1 cellular context compared by ENCODE assay signal in the genomic region with DNA sequence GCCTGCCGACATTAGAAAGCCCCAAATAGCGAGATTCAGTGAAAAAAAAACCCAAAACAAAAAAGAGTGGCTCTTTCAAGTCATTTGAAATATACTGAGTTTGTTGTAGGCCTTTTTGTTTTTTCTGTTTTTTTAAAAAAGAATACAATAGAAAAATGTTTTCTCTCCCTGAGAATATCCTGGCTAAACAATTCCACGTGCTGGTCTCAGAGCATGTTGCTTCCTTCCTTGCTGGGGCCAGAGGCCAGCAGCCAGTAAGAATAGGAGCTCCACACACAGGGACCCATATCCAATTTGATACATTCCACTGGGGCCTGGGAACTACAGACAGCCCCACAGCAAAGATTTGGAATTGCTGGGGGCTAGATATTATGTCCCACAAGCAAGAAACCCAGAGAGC.
TF ChIP-seq lines count a peak whose summit lies in the region.

No MANE protein-coding gene starts in this region.

TF ChIP-seq in GM23338, 12 proteins besides CTCF, POLR2A, EP300 and RAD21 (continued from another document):
- TF ChIP-seq, protein P1, sequence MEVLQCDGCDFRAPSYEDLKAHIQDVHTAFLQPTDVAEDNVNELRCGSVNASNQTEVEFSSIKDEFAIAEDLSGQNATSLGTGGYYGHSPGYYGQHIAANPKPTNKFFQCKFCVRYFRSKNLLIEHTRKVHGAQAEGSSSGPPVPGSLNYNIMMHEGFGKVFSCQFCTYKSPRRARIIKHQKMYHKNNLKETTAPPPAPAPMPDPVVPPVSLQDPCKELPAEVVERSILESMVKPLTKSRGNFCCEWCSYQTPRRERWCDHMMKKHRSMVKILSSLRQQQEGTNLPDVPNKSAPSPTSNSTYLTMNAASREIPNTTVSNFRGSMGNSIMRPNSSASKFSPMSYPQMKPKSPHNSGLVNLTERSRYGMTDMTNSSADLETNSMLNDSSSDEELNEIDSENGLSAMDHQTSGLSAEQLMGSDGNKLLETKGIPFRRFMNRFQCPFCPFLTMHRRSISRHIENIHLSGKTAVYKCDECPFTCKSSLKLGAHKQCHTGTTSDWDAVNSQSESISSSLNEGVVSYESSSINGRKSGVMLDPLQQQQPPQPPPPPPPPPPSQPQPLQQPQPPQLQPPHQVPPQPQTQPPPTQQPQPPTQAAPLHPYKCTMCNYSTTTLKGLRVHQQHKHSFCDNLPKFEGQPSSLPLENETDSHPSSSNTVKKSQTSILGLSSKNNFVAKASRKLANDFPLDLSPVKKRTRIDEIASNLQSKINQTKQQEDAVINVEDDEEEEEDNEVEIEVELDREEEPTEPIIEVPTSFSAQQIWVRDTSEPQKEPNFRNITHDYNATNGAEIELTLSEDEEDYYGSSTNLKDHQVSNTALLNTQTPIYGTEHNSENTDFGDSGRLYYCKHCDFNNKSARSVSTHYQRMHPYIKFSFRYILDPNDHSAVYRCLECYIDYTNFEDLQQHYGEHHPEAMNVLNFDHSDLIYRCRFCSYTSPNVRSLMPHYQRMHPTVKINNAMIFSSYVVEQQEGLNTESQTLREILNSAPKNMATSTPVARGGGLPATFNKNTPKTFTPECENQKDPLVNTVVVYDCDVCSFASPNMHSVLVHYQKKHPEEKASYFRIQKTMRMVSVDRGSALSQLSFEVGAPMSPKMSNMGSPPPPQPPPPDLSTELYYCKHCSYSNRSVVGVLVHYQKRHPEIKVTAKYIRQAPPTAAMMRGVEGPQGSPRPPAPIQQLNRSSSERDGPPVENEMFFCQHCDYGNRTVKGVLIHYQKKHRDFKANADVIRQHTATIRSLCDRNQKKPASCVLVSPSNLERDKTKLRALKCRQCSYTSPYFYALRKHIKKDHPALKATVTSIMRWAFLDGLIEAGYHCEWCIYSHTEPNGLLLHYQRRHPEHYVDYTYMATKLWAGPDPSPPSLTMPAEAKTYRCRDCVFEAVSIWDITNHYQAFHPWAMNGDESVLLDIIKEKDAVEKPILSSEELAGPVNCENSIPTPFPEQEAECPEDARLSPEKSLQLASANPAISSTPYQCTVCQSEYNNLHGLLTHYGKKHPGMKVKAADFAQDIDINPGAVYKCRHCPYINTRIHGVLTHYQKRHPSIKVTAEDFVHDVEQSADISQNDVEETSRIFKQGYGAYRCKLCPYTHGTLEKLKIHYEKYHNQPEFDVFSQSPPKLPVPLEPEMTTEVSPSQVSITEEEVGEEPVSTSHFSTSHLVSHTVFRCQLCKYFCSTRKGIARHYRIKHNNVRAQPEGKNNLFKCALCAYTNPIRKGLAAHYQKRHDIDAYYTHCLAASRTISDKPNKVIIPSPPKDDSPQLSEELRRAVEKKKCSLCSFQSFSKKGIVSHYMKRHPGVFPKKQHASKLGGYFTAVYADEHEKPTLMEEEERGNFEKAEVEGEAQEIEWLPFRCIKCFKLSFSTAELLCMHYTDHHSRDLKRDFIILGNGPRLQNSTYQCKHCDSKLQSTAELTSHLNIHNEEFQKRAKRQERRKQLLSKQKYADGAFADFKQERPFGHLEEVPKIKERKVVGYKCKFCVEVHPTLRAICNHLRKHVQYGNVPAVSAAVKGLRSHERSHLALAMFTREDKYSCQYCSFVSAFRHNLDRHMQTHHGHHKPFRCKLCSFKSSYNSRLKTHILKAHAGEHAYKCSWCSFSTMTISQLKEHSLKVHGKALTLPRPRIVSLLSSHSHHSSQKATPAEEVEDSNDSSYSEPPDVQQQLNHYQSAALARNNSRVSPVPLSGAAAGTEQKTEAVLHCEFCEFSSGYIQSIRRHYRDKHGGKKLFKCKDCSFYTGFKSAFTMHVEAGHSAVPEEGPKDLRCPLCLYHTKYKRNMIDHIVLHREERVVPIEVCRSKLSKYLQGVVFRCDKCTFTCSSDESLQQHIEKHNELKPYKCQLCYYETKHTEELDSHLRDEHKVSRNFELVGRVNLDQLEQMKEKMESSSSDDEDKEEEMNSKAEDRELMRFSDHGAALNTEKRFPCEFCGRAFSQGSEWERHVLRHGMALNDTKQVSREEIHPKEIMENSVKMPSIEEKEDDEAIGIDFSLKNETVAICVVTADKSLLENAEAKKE (CRISPR knock-in tag; IDR thresholded peaks at IDR 0.05): no peak
- TF ChIP-seq ZNF114 (CRISPR knock-in tag; IDR thresholded peaks at IDR 0.05): no peak
- TF ChIP-seq, protein P2, sequence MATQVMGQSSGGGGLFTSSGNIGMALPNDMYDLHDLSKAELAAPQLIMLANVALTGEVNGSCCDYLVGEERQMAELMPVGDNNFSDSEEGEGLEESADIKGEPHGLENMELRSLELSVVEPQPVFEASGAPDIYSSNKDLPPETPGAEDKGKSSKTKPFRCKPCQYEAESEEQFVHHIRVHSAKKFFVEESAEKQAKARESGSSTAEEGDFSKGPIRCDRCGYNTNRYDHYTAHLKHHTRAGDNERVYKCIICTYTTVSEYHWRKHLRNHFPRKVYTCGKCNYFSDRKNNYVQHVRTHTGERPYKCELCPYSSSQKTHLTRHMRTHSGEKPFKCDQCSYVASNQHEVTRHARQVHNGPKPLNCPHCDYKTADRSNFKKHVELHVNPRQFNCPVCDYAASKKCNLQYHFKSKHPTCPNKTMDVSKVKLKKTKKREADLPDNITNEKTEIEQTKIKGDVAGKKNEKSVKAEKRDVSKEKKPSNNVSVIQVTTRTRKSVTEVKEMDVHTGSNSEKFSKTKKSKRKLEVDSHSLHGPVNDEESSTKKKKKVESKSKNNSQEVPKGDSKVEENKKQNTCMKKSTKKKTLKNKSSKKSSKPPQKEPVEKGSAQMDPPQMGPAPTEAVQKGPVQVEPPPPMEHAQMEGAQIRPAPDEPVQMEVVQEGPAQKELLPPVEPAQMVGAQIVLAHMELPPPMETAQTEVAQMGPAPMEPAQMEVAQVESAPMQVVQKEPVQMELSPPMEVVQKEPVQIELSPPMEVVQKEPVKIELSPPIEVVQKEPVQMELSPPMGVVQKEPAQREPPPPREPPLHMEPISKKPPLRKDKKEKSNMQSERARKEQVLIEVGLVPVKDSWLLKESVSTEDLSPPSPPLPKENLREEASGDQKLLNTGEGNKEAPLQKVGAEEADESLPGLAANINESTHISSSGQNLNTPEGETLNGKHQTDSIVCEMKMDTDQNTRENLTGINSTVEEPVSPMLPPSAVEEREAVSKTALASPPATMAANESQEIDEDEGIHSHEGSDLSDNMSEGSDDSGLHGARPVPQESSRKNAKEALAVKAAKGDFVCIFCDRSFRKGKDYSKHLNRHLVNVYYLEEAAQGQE (IDR thresholded peaks at IDR 0.05; ENCODE audit: unreplicated experiment): no peak
- no peak for TF ChIP-seq ZNF331 (CRISPR knock-in tag; IDR thresholded peaks at IDR 0.05; ENCODE audit: low read depth)
